Comparison of ENCODE assay signal across 25 cellular contexts in genomic region chr14:56027916-56028637, GRCh38.
A peak's percentile ranks its signal among the peaks of the same experiment; 100 is the strongest.
DNase-seq lines count a peak whose midpoint lies in the region; ATAC-seq and TF ChIP-seq lines count a peak whose summit lies in the region.
"Had no signal": no experiment of that assay in that cellular context is flagged by ENCODE, and none has a peak within 500 bp of the region (broad histone marks: within the 10 kb centered on the region; RNA-seq: fewer than 3 reads in every experiment).

No MANE protein-coding gene starts in this region.

- peak; percentile 20 for ATAC-seq in left ventricle myocardium superior
- ATAC-seq in HG03571 (IDR thresholded peaks at IDR 0.05; ENCODE audit: unreplicated experiment): no peak
- ATAC-seq in foreskin keratinocyte: no peak
- ATAC-seq: stimulated activated naive CD8-positive, alpha-beta T cell treated with anti-CD3 and anti-CD28 coated beads, Interleukin-15, Interleukin-2, amounts not matched to agents 100 U/mL and 50 U/mL, for 24 hours had no signal

- no peaks in the 10 kb centered on the region for H3K36me3 ChIP-seq in left ventricle myocardium inferior
- H3K36me3 ChIP-seq in skeletal muscle tissue (ENCODE audit: control insufficient read depth in 3 of 3, insufficient read depth in 3 of 3, low read length in 3 of 3): no peaks in the 10 kb centered on the region
- H3K36me3 ChIP-seq: BLaER1 treated with 17β-estradiol and CSF1 and Interleukin-3, amounts not matched to agents 10 nM and 100 nM; neural progenitor cell; sigmoid colon; transverse colon had no signal

- H3K27me3 ChIP-seq in left ventricle myocardium inferior (ENCODE audit: low read depth) (no peaks in the 10 kb centered on the region), skeletal muscle tissue (ENCODE audit: control insufficient read depth in 3 of 3, insufficient read depth in 3 of 3, low read length in 3 of 3) (no peaks in the 10 kb centered on the region), foreskin keratinocyte (no peaks in the 10 kb centered on the region)
- H3K27me3 ChIP-seq: BLaER1 treated with 17β-estradiol and CSF1 and Interleukin-3, amounts not matched to agents 10 nM and 100 nM; neural progenitor cell; sigmoid colon; transverse colon had no signal

- H3K4me1 ChIP-seq in left ventricle myocardium inferior (peaks cover 12% of the 10 kb centered on the region), skeletal muscle tissue (ENCODE audit: control insufficient read depth in 3 of 3, insufficient read depth in 3 of 3, low read length in 3 of 3) (peaks cover 3 to 14% (median 3%) of the 10 kb centered on the region in 3 donors), foreskin keratinocyte (no peaks in the 10 kb centered on the region)
- H3K4me1 ChIP-seq: BLaER1 treated with 17β-estradiol and CSF1 and Interleukin-3, amounts not matched to agents 10 nM and 100 nM; neural progenitor cell had no signal

- H3K27ac ChIP-seq in left ventricle myocardium inferior (replicated peaks) (no peak overlapping the region), skeletal muscle tissue (ENCODE audit: low read depth, low read length) (peak overlapping the region; percentile 49), foreskin keratinocyte (no peak overlapping the region)
- H3K27ac ChIP-seq: BLaER1 treated with 17β-estradiol and CSF1 and Interleukin-3, amounts not matched to agents 10 nM and 100 nM; neural progenitor cell; transverse colon had no signal

- TF ChIP-seq CTCF in left ventricle myocardium inferior (IDR thresholded peaks at IDR 0.05; ENCODE audit: borderline replicate concordance): no peak
- TF ChIP-seq CTCF in fibroblast of the aortic adventitia (IDR thresholded peaks at IDR 0.05; ENCODE audit: insufficient read depth, low read length): no peak
- no peak for TF ChIP-seq CTCF in foreskin fibroblast (IDR thresholded peaks at IDR 0.05; ENCODE audit: low read depth, low read length)
- no peak for TF ChIP-seq CTCF in foreskin keratinocyte (conservative IDR thresholded peaks at IDR 0.05)

- intact Hi-C loops in left ventricle myocardium superior (cut with micrococcal nuclease) (no loop called here), left ventricle myocardium inferior (cut with micrococcal nuclease) (no loop called here)

- no peak overlapping the region for H3K4me3 ChIP-seq in left ventricle myocardium inferior
- H3K4me3 ChIP-seq in fibroblast of the aortic adventitia (ENCODE audit: low read depth, low read length): no peak overlapping the region
- peak overlapping the region in 1 of 3 donors; percentile 28 for H3K4me3 ChIP-seq in skeletal muscle tissue (ENCODE audit: low read length in 3 of 3)
- H3K4me3 ChIP-seq in foreskin fibroblast (ENCODE audit: low read depth in 1 of 2, low read length in 2 of 2): no peak overlapping the region
- H3K4me3 ChIP-seq: BLaER1 treated with 17β-estradiol and CSF1 and Interleukin-3, amounts not matched to agents 10 nM and 100 nM; lung; neural progenitor cell; transverse colon had no signal

- no peak overlapping the region for H3K9ac ChIP-seq in skeletal muscle tissue (ENCODE audit: low read depth in 1 of 3, low read length in 3 of 3)
- H3K9ac ChIP-seq: BLaER1 treated with 17β-estradiol and CSF1 and Interleukin-3, amounts not matched to agents 10 nM and 100 nM; neural progenitor cell had no signal

- H3K9me3 ChIP-seq in left ventricle myocardium inferior (replicated peaks) (no peaks in the 10 kb centered on the region), skeletal muscle tissue (ENCODE audit: control insufficient read depth in 3 of 3, low read length in 3 of 3) (no peaks in the 10 kb centered on the region)
- H3K9me3 ChIP-seq: BLaER1 treated with 17β-estradiol and CSF1 and Interleukin-3, amounts not matched to agents 10 nM and 100 nM; sigmoid colon; transverse colon had no signal

- no peak for DNase-seq in left ventricle myocardium superior
- DNase-seq in left ventricle myocardium inferior: no peak
- peak; percentile 2 for DNase-seq in fibroblast of the aortic adventitia (ENCODE audit: low read depth)
- no peak for DNase-seq in foreskin fibroblast
- no peak for DNase-seq in foreskin keratinocyte
- DNase-seq: activated CD4-positive, alpha-beta T cell treated with anti-CD3 and anti-CD28 coated beads for 4 hours; activated effector memory CD4-positive, alpha-beta T cell treated with anti-CD3 and anti-CD28 coated beads, Interleukin-2, amount 50 U/mL, for 16 hours; activated naive CD8-positive, alpha-beta T cell treated with anti-CD3 and anti-CD28 coated beads for 36 hours; activated T-cell treated with anti-CD3 and anti-CD28 coated beads, Interleukin-2, amount 50 U/mL, for 1 hour; COR-L47; dermis blood vessel endothelial cell; DMS79 treated with DMSO at 0.1 percent for 48 hours; GF-D8; islet precursor cell; NCI-H1105; NCI-H187 treated with DMSO at 0.1 percent for 48 hours; NCI-H2227 treated with DMSO at 0.1 percent for 48 hours; sigmoid colon; stimulated activated naive CD8-positive, alpha-beta T cell treated with anti-CD3 and anti-CD28 coated beads, Interleukin-15, Interleukin-2, amounts not matched to agents 100 U/mL and 50 U/mL, for 24 hours; transverse colon had no signal
